Comparison of ENCODE assay signal across 22 cellular contexts in genomic region chr18:55396979-55397378, GRCh38.
"Had no signal": no experiment of that assay in that cellular context is flagged by ENCODE, and none has a peak within 500 bp of the region (broad histone marks: within the 10 kb centered on the region; RNA-seq: fewer than 3 reads in every experiment).

No MANE protein-coding gene starts in this region.

- H3K27me3 ChIP-seq: brain microvascular endothelial cell, esophagus muscularis mucosa, gastrocnemius medialis, tibial nerve had no signal

- H3K27me3 Mint-ChIP-seq: activated B cell treated with CpG ODN at 0.5 μM for 24 hours; activated naive CD8-positive, alpha-beta T cell treated with anti-CD3 and anti-CD28 coated beads for 36 hours; effector memory CD8-positive, alpha-beta T cell; naive thymus-derived CD4-positive, alpha-beta T cell had no signal

- FAIRE-seq: colon, islet of Langerhans had no signal

- H3K36me3 ChIP-seq: brain microvascular endothelial cell, esophagus muscularis mucosa, gastrocnemius medialis, lower lobe of right lung, tibial nerve had no signal

- H3K4me3 Mint-ChIP-seq: activated B cell treated with CpG ODN at 0.5 μM for 24 hours; activated naive CD8-positive, alpha-beta T cell treated with anti-CD3 and anti-CD28 coated beads for 36 hours; activated T-cell treated with anti-CD3 and anti-CD28 coated beads, Interleukin-2, amount 50 U/mL, for 4 hours; effector memory CD8-positive, alpha-beta T cell; naive thymus-derived CD4-positive, alpha-beta T cell; neural crest cell had no signal

- H3K27ac Mint-ChIP-seq: activated B cell treated with CpG ODN at 0.5 μM for 24 hours; activated naive CD8-positive, alpha-beta T cell treated with anti-CD3 and anti-CD28 coated beads for 36 hours; effector memory CD8-positive, alpha-beta T cell; naive thymus-derived CD4-positive, alpha-beta T cell had no signal

- DNase-seq: activated B cell treated with CpG ODN at 0.5 μM for 24 hours; activated CD4-positive, alpha-beta T cell treated with anti-CD3 and anti-CD28 coated beads for 4 hours; activated CD4-positive, alpha-beta T cell treated with anti-CD3 and anti-CD28 coated beads, Interleukin-2, amount 50 U/mL, for 48 hours; activated CD8-positive, alpha-beta memory T cell treated with anti-CD3 and anti-CD28 coated beads, Interleukin-2, amount 50 U/mL, for 48 hours; activated naive CD4-positive, alpha-beta T cell treated with Interleukin-2 at 50 U/mL for 16 hours; activated naive CD8-positive, alpha-beta T cell treated with anti-CD3 and anti-CD28 coated beads for 36 hours; activated T-cell treated with anti-CD3 and anti-CD28 coated beads, Interleukin-2, amount 50 U/mL, for 4 hours; brain microvascular endothelial cell; caudate nucleus; effector memory CD8-positive, alpha-beta T cell; gastrocnemius medialis; lower lobe of right lung; naive thymus-derived CD4-positive, alpha-beta T cell; occipital lobe; stimulated activated CD4-positive, alpha-beta T cell treated with anti-CD3 and anti-CD28 coated beads, Interleukin-4, amount 100 ng/mL, for 4 hours; stimulated activated naive CD8-positive, alpha-beta T cell treated with anti-CD3 and anti-CD28 coated beads, Interleukin-15, Interleukin-2, amounts not matched to agents 100 U/mL and 50 U/mL, for 24 hours; T1000 had no signal

- H3K9me3 ChIP-seq: esophagus muscularis mucosa, gastrocnemius medialis, lower lobe of right lung, tibial nerve had no signal

- H3K4me3 ChIP-seq: esophagus muscularis mucosa, gastrocnemius medialis, lower lobe of right lung, tibial nerve had no signal

- H3K27ac ChIP-seq: brain microvascular endothelial cell, lower lobe of right lung, tibial nerve had no signal

- H3K36me3 Mint-ChIP-seq: activated naive CD8-positive, alpha-beta T cell treated with anti-CD3 and anti-CD28 coated beads for 36 hours; naive thymus-derived CD4-positive, alpha-beta T cell had no signal

- H3K9me3 Mint-ChIP-seq: activated B cell treated with CpG ODN at 0.5 μM for 24 hours; activated naive CD8-positive, alpha-beta T cell treated with anti-CD3 and anti-CD28 coated beads for 36 hours; activated T-cell treated with anti-CD3 and anti-CD28 coated beads, Interleukin-2, amount 50 U/mL, for 4 hours; naive thymus-derived CD4-positive, alpha-beta T cell; neural crest cell had no signal
